Comparison of ENCODE assay signal across 15 cellular contexts in genomic region chr2:239814917-239815637, GRCh38.
DNase-seq lines count a peak whose midpoint lies in the region; ATAC-seq and TF ChIP-seq lines count a peak whose summit lies in the region.
"Had no signal": no experiment of that assay in that cellular context is flagged by ENCODE, and none has a peak within 500 bp of the region (broad histone marks: within the 10 kb centered on the region; RNA-seq: fewer than 3 reads in every experiment).

No MANE protein-coding gene starts in this region.

- DNase-seq in GM23248: peak; percentile 30
- DNase-seq in ascending aorta (ENCODE audit: low spot score in 2 of 2): peak; percentile 45 to 82
- DNase-seq in left colon: peak; percentile 35 to 46
- peak; percentile 51 for DNase-seq in sciatic nerve (ENCODE audit: low spot score)
- DNase-seq in middle frontal gyrus (ENCODE audit: extremely low spot score, low spot score): no peak
- DNase-seq: activated CD4-positive, alpha-beta T cell treated with anti-CD3 and anti-CD28 coated beads, Interleukin-2, amount 10 ng/mL, durations not matched to agents 7 days and 5 days; Kasumi-1; mammary epithelial cell; stimulated activated CD4-positive, alpha-beta T cell treated with anti-CD3 and anti-CD28 coated beads, Interleukin-4, amount 100 ng/mL, for 24 hours had no signal

- in situ Hi-C loops in GM23248 (cut with MboI): no loop called here

- TF ChIP-seq CTCF in ascending aorta (IDR thresholded peaks at IDR 0.05): no peak

- H3K4me2 ChIP-seq in GM23248 (ENCODE audit: unreplicated experiment): no peak overlapping the region

- intact Hi-C loops in ascending aorta (cut with DNase I) (loop anchor here (1.0 to 10.0 kb wide), 8 partner anchors 57 to 1180 kb away; partner anchors contain the start of genes HDAC4 and SNED1), left colon (cut with DNase I, micrococcal nuclease) (no loop called here), sciatic nerve (cut with DNase I) (no loop called here)

- 30 to 37% methylated on average over 19 of the region's 19 CpGs for WGBS in GM23248 (ENCODE audit: low coverage in 1 of 2, low lambda C conversion rate in 2 of 2, missing lambda C conversion rate in 2 of 2), 2 experiments

- ATAC-seq in left colon (no peak), sciatic nerve (peak; percentile 61), HG03135 (IDR thresholded peaks at IDR 0.05; ENCODE audit: unreplicated experiment) (no peak), GM21390 (IDR thresholded peaks at IDR 0.05; ENCODE audit: unreplicated experiment) (no peak), HG03097 (IDR thresholded peaks at IDR 0.05; ENCODE audit: low FRiP score, unreplicated experiment) (no peak)
- ATAC-seq: activated T-helper 17 cell treated with anti-CD3 and anti-CD28 coated beads, Interleukin-2, amount 50 U/mL, for 72 hours; stimulated activated memory B cell treated with anti-CD40 and anti-IgM and Interleukin-4, amounts not matched to agents 10 μg/mL and 1 μg/mL and 100 μg/mL, for 72 hours had no signal

- H3K27ac ChIP-seq in GM23248 (no peak overlapping the region), ascending aorta (peak overlapping the region; percentile 91 to 96)
- H3K27ac ChIP-seq: HL-60 had no signal

- H3K36me3 ChIP-seq in GM23248 (ENCODE audit: low read depth) (no peaks in the 10 kb centered on the region), ascending aorta (no peaks in the 10 kb centered on the region)

- no peaks in the 10 kb centered on the region for H3K79me2 ChIP-seq in GM23248 (ENCODE audit: insufficient read depth)

- H4K20me1 ChIP-seq in GM23248 (ENCODE audit: insufficient read depth): no peaks in the 10 kb centered on the region

- no peaks in the 10 kb centered on the region for H3K9me2 ChIP-seq in GM23248 (ENCODE audit: insufficient read depth)

- H2AFZ ChIP-seq in GM23248: no peak overlapping the region

- no peaks in the 10 kb centered on the region for H3K4me1 ChIP-seq in GM23248 (ENCODE audit: insufficient read depth)
- H3K4me1 ChIP-seq in ascending aorta: peaks cover 22 to 46% of the 10 kb centered on the region in 2 donors

- H3K9me3 ChIP-seq in GM23248 (ENCODE audit: low read depth) (no peaks in the 10 kb centered on the region), ascending aorta (no peaks in the 10 kb centered on the region)

- H3K27me3 ChIP-seq in GM23248 (replicated peaks; ENCODE audit: insufficient read depth) (peaks cover 10% of the 10 kb centered on the region; the same call in 1 of the 2 replicates), ascending aorta (no peaks in the 10 kb centered on the region)

- H3K4me3 ChIP-seq in GM23248 (no peak overlapping the region), ascending aorta (peak overlapping the region in 1 of 2 donors; percentile 48)

- no peak overlapping the region for H3K9ac ChIP-seq in GM23248

- H3F3A ChIP-seq in GM23248 (ENCODE audit: insufficient read depth): no peaks in the 10 kb centered on the region
